19 cellular contexts compared by ENCODE assay signal in the genomic region with DNA sequence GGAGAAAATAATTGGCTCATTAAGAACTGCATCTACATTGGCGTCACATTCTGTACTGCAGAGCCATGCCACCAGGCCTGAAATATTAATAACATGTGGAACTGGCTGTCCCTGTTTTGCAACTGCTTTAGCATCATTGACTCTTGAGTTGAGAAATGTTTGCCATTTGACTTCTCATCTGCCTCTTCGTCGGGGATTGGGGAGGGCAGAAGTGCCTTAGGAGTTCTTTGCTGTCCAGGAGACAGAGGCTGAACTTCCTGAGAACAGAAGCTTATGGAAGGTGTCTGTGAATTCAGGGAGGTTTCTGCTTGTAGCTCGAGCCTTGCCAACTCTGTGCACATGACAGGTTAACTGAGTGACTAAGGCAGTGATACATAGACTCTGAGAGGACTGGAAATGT.
DNase-seq lines count a peak whose midpoint lies in the region; ATAC-seq, FAIRE-seq and TF ChIP-seq lines count a peak whose summit lies in the region.
"Had no signal": no experiment of that assay in that cellular context is flagged by ENCODE, and none has a peak within 500 bp of the region (broad histone marks: within the 10 kb centered on the region; RNA-seq: fewer than 3 reads in every experiment).

No MANE protein-coding gene starts in this region.

- H3K27me3 ChIP-seq in left ventricle myocardium inferior (ENCODE audit: low read depth) = no peaks in the 10 kb centered on the region
- no peaks in the 10 kb centered on the region for H3K27me3 ChIP-seq in keratinocyte (ENCODE audit: control insufficient read depth, extremely low read depth, insufficient read depth, low read length)

- no peak for TF ChIP-seq CTCF in left ventricle myocardium inferior (IDR thresholded peaks at IDR 0.05; ENCODE audit: borderline replicate concordance)
- no peak for TF ChIP-seq CTCF in epithelial cell of esophagus (IDR thresholded peaks at IDR 0.05; ENCODE audit: insufficient read depth, low read depth, low read length, missing control alignments)
- no peak for TF ChIP-seq CTCF in keratinocyte (optimal IDR thresholded peaks at IDR 0.05 in 1 of 3, IDR thresholded peaks at IDR 0.05 in 1 of 3, conservative IDR thresholded peaks at IDR 0.05 in 1 of 3; ENCODE audit: extremely low read depth in 1 of 3, insufficient read depth in 2 of 3, low read length in 3 of 3)

- intact Hi-C loops in Right ventricle myocardium superior (cut with DNase I) (no loop called here), left ventricle myocardium inferior (cut with micrococcal nuclease) (no loop called here), head of caudate nucleus (cut with DNase I) (no loop called here)

- peak; percentile 29 for FAIRE-seq in keratinocyte (lab: Jason Lieb, UNC)
- FAIRE-seq: A549, D721Med, G401.6, GM12891 had no signal

- H3K4me3 ChIP-seq in left ventricle myocardium inferior (no peak overlapping the region), epithelial cell of esophagus (ENCODE audit: low read length) (no peak overlapping the region), keratinocyte (ENCODE audit: control insufficient read depth in 2 of 3, extremely low read depth in 1 of 3, insufficient read depth in 2 of 3, low read depth in 1 of 3, low read length in 3 of 3) (no peak overlapping the region)
- H3K4me3 ChIP-seq: A549, GM23338 had no signal

- no peaks in the 10 kb centered on the region for H3K4me1 ChIP-seq in left ventricle myocardium inferior
- H3K4me1 ChIP-seq in keratinocyte (ENCODE audit: control insufficient read depth, extremely low read depth, insufficient read depth, low read length) = peaks cover 14% of the 10 kb centered on the region
- H3K4me1 ChIP-seq: A549 had no signal

- H2AFZ ChIP-seq in keratinocyte (ENCODE audit: control insufficient read depth, low read length) = no peak overlapping the region
- H2AFZ ChIP-seq: GM23338 had no signal

- ATAC-seq in Right ventricle myocardium superior (ENCODE audit: poor library complexity) (peak; percentile 81), GM21528 (IDR thresholded peaks at IDR 0.05; ENCODE audit: low FRiP score, unreplicated experiment) (no peak)
- ATAC-seq: A549; CD8-positive, alpha-beta T cell; GM23338 had no signal

- H3K79me2 ChIP-seq in keratinocyte (ENCODE audit: control insufficient read depth, insufficient read depth, low read length) = no peaks in the 10 kb centered on the region

- H3K9ac ChIP-seq in keratinocyte (ENCODE audit: control insufficient read depth, extremely low read depth, insufficient read depth, low read length) = no peak overlapping the region

- no peak overlapping the region for H3K4me2 ChIP-seq in keratinocyte (ENCODE audit: control insufficient read depth, extremely low read depth, insufficient read depth, low read depth, low read length)
- H3K4me2 ChIP-seq: A549, GM23338 had no signal

- H3K36me3 ChIP-seq in left ventricle myocardium inferior (no peaks in the 10 kb centered on the region), keratinocyte (ENCODE audit: control insufficient read depth in 2 of 2, extremely low read depth in 1 of 2, insufficient read depth in 2 of 2, low read length in 2 of 2) (no peaks in the 10 kb centered on the region)

- H3K9me3 ChIP-seq in left ventricle myocardium inferior (replicated peaks) = no peaks in the 10 kb centered on the region
- H3K9me3 ChIP-seq in keratinocyte (ENCODE audit: control insufficient read depth, low read depth, low read length) = no peaks in the 10 kb centered on the region
- H3K9me3 ChIP-seq: A549 had no signal

- dilution Hi-C loops in keratinocyte (cut with MboI; ENCODE audit: extremely low pct_ligation_motif_present, low sequenced_read_pairs) = no loop called here

- DNase-seq in Right ventricle myocardium superior (no peak), left ventricle myocardium inferior (no peak), epithelial cell of esophagus (ENCODE audit: low read depth) (peak; percentile 76), keratinocyte (ENCODE audit: low read depth, low spot score) (no peak), 8988T (no peak), head of caudate nucleus (no peak)
- DNase-seq: CD8-positive, alpha-beta T cell; COR-L47; DMS153; DMS79 treated with DMSO at 0.1 percent for 48 hours; EL; H7 had no signal

- no peak overlapping the region for H3K27ac ChIP-seq in left ventricle myocardium inferior (replicated peaks)
- no peak overlapping the region for H3K27ac ChIP-seq in keratinocyte (ENCODE audit: control insufficient read depth, insufficient read depth, low read length)
- H3K27ac ChIP-seq: A549, HL-60 had no signal

- H4K20me1 ChIP-seq in keratinocyte (ENCODE audit: control insufficient read depth, extremely low read depth, insufficient read depth, low read length) = no peaks in the 10 kb centered on the region

- H3K9me1 ChIP-seq in keratinocyte (ENCODE audit: control insufficient read depth, extremely low read depth, insufficient read depth, low read length) = no peaks in the 10 kb centered on the region
